Comparison of ENCODE assay signal across 1 cellular context in genomic region chr5:82285206-82285605, GRCh38.
TF ChIP-seq lines count a peak whose summit lies in the region.

No MANE protein-coding gene starts in this region.

TF ChIP-seq in K562, 482 proteins besides CTCF, POLR2A, EP300 and RAD21 (continued from another document and continues in another):
- TF ChIP-seq ZBTB12 (CRISPR knock-in tag; IDR thresholded peaks at IDR 0.05) = no peak
- no peak for TF ChIP-seq ZNF589 (CRISPR knock-in tag; IDR thresholded peaks at IDR 0.05; ENCODE audit: low read depth)
- no peak for TF ChIP-seq CCAR2 (IDR thresholded peaks at IDR 0.05; ENCODE audit: low read depth, low read length)
- no peak for TF ChIP-seq TAF15 (IDR thresholded peaks at IDR 0.05; ENCODE audit: low read depth, low read length)
- TF ChIP-seq ZNF263 (CRISPR knock-in tag; IDR thresholded peaks at IDR 0.05; ENCODE audit: borderline replicate concordance) = no peak
- no peak for TF ChIP-seq FUS (optimal IDR thresholded peaks at IDR 0.05; ENCODE audit: low read depth, low read length)
- no peak for TF ChIP-seq RAD51 (IDR thresholded peaks at IDR 0.05; ENCODE audit: borderline replicate concordance, low read depth)
- no peak for TF ChIP-seq MITF (IDR thresholded peaks at IDR 0.05)
- TF ChIP-seq NR1H2 (CRISPR knock-in tag; IDR thresholded peaks at IDR 0.05) = no peak
- no peak for TF ChIP-seq UBTF (IDR thresholded peaks at IDR 0.05; ENCODE audit: borderline replicate concordance in 1 of 2, low read depth in 2 of 2, low read length in 2 of 2)
- TF ChIP-seq NFRKB (IDR thresholded peaks at IDR 0.05; ENCODE audit: low read depth) = no peak
- peak; percentile 16; the same call in 1 of the 2 replicates for TF ChIP-seq VEZF1 (CRISPR knock-in tag; IDR thresholded peaks at IDR 0.05)
- no peak for TF ChIP-seq CTBP1 (IDR thresholded peaks at IDR 0.05; ENCODE audit: borderline replicate concordance)
- TF ChIP-seq ZBTB49 (CRISPR knock-in tag; IDR thresholded peaks at IDR 0.05; ENCODE audit: borderline replicate concordance) = no peak
- TF ChIP-seq DIDO1 (tag; IDR thresholded peaks at IDR 0.05; ENCODE audit: low read depth) = no peak
- 0 out of 2 replicates have a peak, but pooled peaks have one; percentile 31 for TF ChIP-seq NBN (IDR thresholded peaks at IDR 0.05; ENCODE audit: low read depth)
- no peak for TF ChIP-seq HIVEP1 (CRISPR knock-in tag; IDR thresholded peaks at IDR 0.05)
- no peak for TF ChIP-seq FOXA3 (CRISPR knock-in tag; conservative IDR thresholded peaks at IDR 0.05 in 1 of 2, IDR thresholded peaks at IDR 0.05 in 1 of 2)
- TF ChIP-seq KLF16 (IDR thresholded peaks at IDR 0.05) = no peak; the same call in 1 of the 2 replicates
- TF ChIP-seq MYNN (IDR thresholded peaks at IDR 0.05) = no peak
- TF ChIP-seq MYNN (CRISPR knock-in tag; IDR thresholded peaks at IDR 0.05) = no peak
- no peak for TF ChIP-seq ZNF584 (CRISPR knock-in tag; IDR thresholded peaks at IDR 0.05; ENCODE audit: low read depth)
- TF ChIP-seq TFE3 (CRISPR knock-in tag; IDR thresholded peaks at IDR 0.05) = no peak
- TF ChIP-seq SRSF9 (IDR thresholded peaks at IDR 0.05; ENCODE audit: borderline replicate concordance, low read depth, low read length) = no peak
- no peak for TF ChIP-seq ZBTB11 (CRISPR knock-in tag; IDR thresholded peaks at IDR 0.05)
- no peak for TF ChIP-seq NCOA6 (IDR thresholded peaks at IDR 0.05)
- no peak for TF ChIP-seq ZBED1 (IDR thresholded peaks at IDR 0.05)
- no peak for TF ChIP-seq HMG20B (CRISPR knock-in tag; IDR thresholded peaks at IDR 0.05)
- TF ChIP-seq ZC3H11A (IDR thresholded peaks at IDR 0.05; ENCODE audit: low read depth, low read length) = no peak
- no peak for TF ChIP-seq ZBTB8A (IDR thresholded peaks at IDR 0.05; ENCODE audit: partially characterized antibody)
- TF ChIP-seq ZBTB40 (IDR thresholded peaks at IDR 0.05) = no peak
- TF ChIP-seq ZBTB40 (CRISPR knock-in tag; IDR thresholded peaks at IDR 0.05) = no peak
- TF ChIP-seq YY1 (IDR thresholded peaks at IDR 0.05; ENCODE audit: borderline replicate concordance in 1 of 3, control insufficient read depth in 1 of 3, extremely low read depth in 1 of 3, insufficient read depth in 3 of 3, insufficient read length in 1 of 3, insufficient replicate concordance in 2 of 3, low read depth in 1 of 3, low read length in 2 of 3) = no peak
- no peak for TF ChIP-seq KHSRP (IDR thresholded peaks at IDR 0.05)
- TF ChIP-seq ZSCAN29 (IDR thresholded peaks at IDR 0.05) = no peak
- TF ChIP-seq KLF13 (tag; IDR thresholded peaks at IDR 0.05; ENCODE audit: borderline replicate concordance, low read depth) = no peak
- TF ChIP-seq SOX6 (IDR thresholded peaks at IDR 0.05) = peak; percentile 29; the same call in 1 of the 2 replicates
- no peak for TF ChIP-seq POLR2G (IDR thresholded peaks at IDR 0.05; ENCODE audit: low read depth, low read length)
